Comparison of ENCODE assay signal across 1 cellular context in the genomic region with DNA sequence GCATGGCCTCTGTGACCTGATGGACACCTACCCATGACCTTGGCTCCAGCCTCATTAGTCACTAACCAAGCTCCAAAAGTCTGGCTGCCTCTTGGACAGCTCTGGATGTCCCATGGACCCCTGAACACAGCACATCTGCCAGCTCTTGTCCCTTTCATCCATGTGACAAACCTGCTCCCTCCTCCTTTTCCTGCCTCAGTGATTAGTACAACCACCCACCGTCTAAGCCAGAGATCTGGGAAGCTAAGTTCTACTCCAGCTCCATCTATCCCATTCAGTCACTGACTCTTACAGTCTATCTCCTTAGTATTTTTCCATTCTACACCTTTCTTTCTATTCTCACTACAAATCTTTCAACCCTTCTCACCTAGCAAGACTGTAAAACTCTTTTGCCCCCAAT.
TF ChIP-seq lines count a peak whose summit lies in the region.

No MANE protein-coding gene starts in this region.

TF ChIP-seq in HepG2, 621 proteins besides CTCF, POLR2A, EP300 and RAD21:
- TF ChIP-seq, protein P1, sequence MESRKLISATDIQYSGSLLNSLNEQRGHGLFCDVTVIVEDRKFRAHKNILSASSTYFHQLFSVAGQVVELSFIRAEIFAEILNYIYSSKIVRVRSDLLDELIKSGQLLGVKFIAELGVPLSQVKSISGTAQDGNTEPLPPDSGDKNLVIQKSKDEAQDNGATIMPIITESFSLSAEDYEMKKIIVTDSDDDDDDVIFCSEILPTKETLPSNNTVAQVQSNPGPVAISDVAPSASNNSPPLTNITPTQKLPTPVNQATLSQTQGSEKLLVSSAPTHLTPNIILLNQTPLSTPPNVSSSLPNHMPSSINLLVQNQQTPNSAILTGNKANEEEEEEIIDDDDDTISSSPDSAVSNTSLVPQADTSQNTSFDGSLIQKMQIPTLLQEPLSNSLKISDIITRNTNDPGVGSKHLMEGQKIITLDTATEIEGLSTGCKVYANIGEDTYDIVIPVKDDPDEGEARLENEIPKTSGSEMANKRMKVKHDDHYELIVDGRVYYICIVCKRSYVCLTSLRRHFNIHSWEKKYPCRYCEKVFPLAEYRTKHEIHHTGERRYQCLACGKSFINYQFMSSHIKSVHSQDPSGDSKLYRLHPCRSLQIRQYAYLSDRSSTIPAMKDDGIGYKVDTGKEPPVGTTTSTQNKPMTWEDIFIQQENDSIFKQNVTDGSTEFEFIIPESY (CRISPR knock-in tag; IDR thresholded peaks at IDR 0.05): peak; percentile 65
- TF ChIP-seq HOXA9 (CRISPR knock-in tag; IDR thresholded peaks at IDR 0.05; ENCODE audit: borderline replicate concordance) (no peak), ZNF160 (CRISPR knock-in tag; IDR thresholded peaks at IDR 0.05) (no peak), SRSF4 (IDR thresholded peaks at IDR 0.05; ENCODE audit: low read depth, low read length, poor library complexity, severe bottlenecking) (no peak), SKI (IDR thresholded peaks at IDR 0.05; ENCODE audit: partially characterized antibody) (peak; percentile 27)
- TF ChIP-seq, protein P2, sequence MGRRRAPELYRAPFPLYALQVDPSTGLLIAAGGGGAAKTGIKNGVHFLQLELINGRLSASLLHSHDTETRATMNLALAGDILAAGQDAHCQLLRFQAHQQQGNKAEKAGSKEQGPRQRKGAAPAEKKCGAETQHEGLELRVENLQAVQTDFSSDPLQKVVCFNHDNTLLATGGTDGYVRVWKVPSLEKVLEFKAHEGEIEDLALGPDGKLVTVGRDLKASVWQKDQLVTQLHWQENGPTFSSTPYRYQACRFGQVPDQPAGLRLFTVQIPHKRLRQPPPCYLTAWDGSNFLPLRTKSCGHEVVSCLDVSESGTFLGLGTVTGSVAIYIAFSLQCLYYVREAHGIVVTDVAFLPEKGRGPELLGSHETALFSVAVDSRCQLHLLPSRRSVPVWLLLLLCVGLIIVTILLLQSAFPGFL (CRISPR knock-in tag; IDR thresholded peaks at IDR 0.05): no peak
- TF ChIP-seq, protein P3, sequence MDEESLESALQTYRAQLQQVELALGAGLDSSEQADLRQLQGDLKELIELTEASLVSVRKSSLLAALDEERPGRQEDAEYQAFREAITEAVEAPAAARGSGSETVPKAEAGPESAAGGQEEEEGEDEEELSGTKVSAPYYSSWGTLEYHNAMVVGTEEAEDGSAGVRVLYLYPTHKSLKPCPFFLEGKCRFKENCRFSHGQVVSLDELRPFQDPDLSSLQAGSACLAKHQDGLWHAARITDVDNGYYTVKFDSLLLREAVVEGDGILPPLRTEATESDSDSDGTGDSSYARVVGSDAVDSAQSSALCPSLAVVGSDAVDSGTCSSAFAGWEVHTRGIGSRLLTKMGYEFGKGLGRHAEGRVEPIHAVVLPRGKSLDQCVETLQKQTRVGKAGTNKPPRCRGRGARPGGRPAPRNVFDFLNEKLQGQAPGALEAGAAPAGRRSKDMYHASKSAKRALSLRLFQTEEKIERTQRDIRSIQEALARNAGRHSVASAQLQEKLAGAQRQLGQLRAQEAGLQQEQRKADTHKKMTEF (CRISPR knock-in tag; IDR thresholded peaks at IDR 0.05): no peak
- TF ChIP-seq, protein P4, sequence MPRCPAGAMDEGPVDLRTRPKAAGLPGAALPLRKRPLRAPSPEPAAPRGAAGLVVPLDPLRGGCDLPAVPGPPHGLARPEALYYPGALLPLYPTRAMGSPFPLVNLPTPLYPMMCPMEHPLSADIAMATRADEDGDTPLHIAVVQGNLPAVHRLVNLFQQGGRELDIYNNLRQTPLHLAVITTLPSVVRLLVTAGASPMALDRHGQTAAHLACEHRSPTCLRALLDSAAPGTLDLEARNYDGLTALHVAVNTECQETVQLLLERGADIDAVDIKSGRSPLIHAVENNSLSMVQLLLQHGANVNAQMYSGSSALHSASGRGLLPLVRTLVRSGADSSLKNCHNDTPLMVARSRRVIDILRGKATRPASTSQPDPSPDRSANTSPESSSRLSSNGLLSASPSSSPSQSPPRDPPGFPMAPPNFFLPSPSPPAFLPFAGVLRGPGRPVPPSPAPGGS (CRISPR knock-in tag; IDR thresholded peaks at IDR 0.05): no peak
